ENCODE assay signal across 8 cellular contexts in genomic region chr10:58268454-58268945, GRCh38. TPM values are rescaled to one million over a fixed set of nuclear protein-coding genes. Genes with fewer than 3 reads are reported as not detected.
DNase-seq lines count a peak whose midpoint lies in the region; ATAC-seq and TF ChIP-seq lines count a peak whose summit lies in the region.

No MANE protein-coding gene starts in this region.

- H3K79me1 ChIP-seq in trophoblast cell (ENCODE audit: low read length), result peaks cover 13% of the 10 kb centered on the region

- H2BK12ac ChIP-seq in trophoblast cell (ENCODE audit: low read length), result no peak overlapping the region

- H3K27ac ChIP-seq in GM23338 (ENCODE audit: low read depth), result peak overlapping the region; percentile 83
- H3K27ac ChIP-seq in RWPE1, result peak overlapping the region; percentile 99
- H3K27ac ChIP-seq in trophoblast cell (ENCODE audit: low read depth, low read length), result no peak overlapping the region

- H3K4ac ChIP-seq in trophoblast cell (ENCODE audit: low read depth, low read length), result no peak overlapping the region

- no peaks in the 10 kb centered on the region for H4K20me1 ChIP-seq in GM23338 (replicated peaks; ENCODE audit: insufficient read depth)

- DNase-seq in DMS53 (lab: John Stamatoyannopoulos, UW) (peak; percentile 94), GM23338 (ENCODE audit: low spot score) (no peak), RWPE1 (ENCODE audit: low spot score) (no peak), epithelial cell of proximal tubule (ENCODE audit: low read depth) (no peak), trophoblast cell (no peak), dermis blood vessel endothelial cell (no peak)
- no peak for DNase-seq in stimulated activated CD4-positive, alpha-beta T cell treated with anti-CD3 and anti-CD28 coated beads, Interleukin-1b, Interleukin-23, amount 100 ng/mL, for 48 hours
- DNase-seq in stimulated activated CD4-positive, alpha-beta T cell treated with anti-CD3 and anti-CD28 coated beads, Interleukin-12 subunit alpha, Interleukin-12 subunit beta, amount 100 ng/mL, for 4 hours, result no peak

- POLR2A ChIA-PET in RWPE1 (lab: Yijun Ruan, JAX; ENCODE audit: low non-redundant PET), result no interaction called here

- H3K4me1 Mint-ChIP-seq in GM23338, result peaks cover 37% of the 10 kb centered on the region

- no peak overlapping the region for H4K91ac ChIP-seq in trophoblast cell (ENCODE audit: low read depth, low read length)

- H3K36me3 ChIP-seq in GM23338 (ENCODE audit: insufficient read depth) (no peaks in the 10 kb centered on the region), trophoblast cell (ENCODE audit: control insufficient read depth in 1 of 2, insufficient read depth in 2 of 2, low read length in 2 of 2) (no peaks in the 10 kb centered on the region)

- H3K27me3 ChIP-seq in GM23338 (ENCODE audit: insufficient read depth) (no peaks in the 10 kb centered on the region), trophoblast cell (ENCODE audit: insufficient read depth, low read length) (no peaks in the 10 kb centered on the region)

- H2AFZ ChIP-seq in GM23338 (peak overlapping the region; percentile 77), trophoblast cell (ENCODE audit: insufficient read depth, low read length, poor library complexity) (no peak overlapping the region)

- no peaks in the 10 kb centered on the region for H3K9me2 ChIP-seq in GM23338 (ENCODE audit: insufficient read depth)

- H3K4me3 ChIP-seq in GM23338 (peak overlapping the region; percentile 80), epithelial cell of proximal tubule (ENCODE audit: low read depth, low read length) (peak overlapping the region; percentile 65), trophoblast cell (ENCODE audit: low read depth, low read length) (peak overlapping the region; percentile 63)

- H3K79me2 ChIP-seq in GM23338 (replicated peaks; ENCODE audit: insufficient read depth), result peaks cover 74% of the 10 kb centered on the region
- H3K79me2 ChIP-seq in trophoblast cell (ENCODE audit: control insufficient read depth, insufficient read depth, low read length, poor library complexity), result peaks cover 9% of the 10 kb centered on the region

- peaks cover 6% of the 10 kb centered on the region; the same call in 1 of the 3 replicates for H3K36me3 Mint-ChIP-seq in GM23338 (ENCODE audit: low read depth)

- H3K9ac ChIP-seq in trophoblast cell (ENCODE audit: low read length), result no peak overlapping the region

- no peaks in the 10 kb centered on the region; the same call in 1 of the 2 replicates for H3F3A ChIP-seq in GM23338 (replicated peaks; ENCODE audit: low read depth)

- H2BK5ac ChIP-seq in trophoblast cell (ENCODE audit: low read depth, low read length, poor library complexity), result no peak overlapping the region

- H3K27ac Mint-ChIP-seq in GM23338, result peak overlapping the region; percentile 93

- no peak for TF ChIP-seq CTCF in GM23338 (conservative IDR thresholded peaks at IDR 0.05; ENCODE audit: low read depth in 2 of 2)
- TF ChIP-seq CTCF in RWPE1 (conservative IDR thresholded peaks at IDR 0.05; ENCODE audit: low read depth), result no peak
- TF ChIP-seq CTCF in epithelial cell of proximal tubule (conservative IDR thresholded peaks at IDR 0.05; ENCODE audit: low read depth, low read length), result no peak

- H3K4me1 ChIP-seq in GM23338 (ENCODE audit: insufficient read depth) (peaks cover 35% of the 10 kb centered on the region), trophoblast cell (ENCODE audit: control insufficient read depth in 1 of 2, insufficient read depth in 2 of 2, low read length in 2 of 2) (no peaks in the 10 kb centered on the region)

- H2AK5ac ChIP-seq in trophoblast cell (ENCODE audit: low read length), result no peak overlapping the region

- no peak overlapping the region for H3K23ac ChIP-seq in trophoblast cell (ENCODE audit: low read length)

- CTCF ChIA-PET in RWPE1 (lab: Yijun Ruan, JAX), result no interaction called here

- H3K18ac ChIP-seq in trophoblast cell (ENCODE audit: low read length), result no peak overlapping the region

- H3K27me3 Mint-ChIP-seq in GM23338 (ENCODE audit: insufficient read depth, low read depth, poor library complexity), result peaks cover 7% of the 10 kb centered on the region

- peak overlapping the region; percentile 91 for H3K4me2 ChIP-seq in GM23338
- peak overlapping the region; percentile 99 for H3K4me2 ChIP-seq in trophoblast cell (ENCODE audit: low read length)

- H4K8ac ChIP-seq in trophoblast cell (ENCODE audit: low read depth, low read length), result no peak overlapping the region

- no peak overlapping the region for H4K12ac ChIP-seq in trophoblast cell (ENCODE audit: low read depth, low read length)

- peak overlapping the region; percentile 97 for H3K4me3 Mint-ChIP-seq in GM23338

- ATAC-seq in GM23338, result peak; percentile 2

- H3K9me3 ChIP-seq in trophoblast cell (ENCODE audit: insufficient read depth, low read depth, low read length), result no peaks in the 10 kb centered on the region

- WGBS in trophoblast cell (ENCODE audit: extremely low coverage, insufficient coverage, insufficient read length), result no CpG with 5 or more reads among the region's 13 CpGs

- H3K14ac ChIP-seq in trophoblast cell (ENCODE audit: low read length), result no peak overlapping the region

- no peak overlapping the region for H2BK120ac ChIP-seq in trophoblast cell (ENCODE audit: insufficient read depth, low read length, poor library complexity)

- peaks cover 3% of the 10 kb centered on the region; the same call in 2 of the 3 replicates for H3K9me3 Mint-ChIP-seq in GM23338

TF ChIP-seq in GM23338, 12 proteins besides CTCF, POLR2A, EP300 and RAD21 (continues in another document):
- TF ChIP-seq ETS1 (IDR thresholded peaks at IDR 0.05) (no peak), ZNF114 (CRISPR knock-in tag; IDR thresholded peaks at IDR 0.05) (no peak), STAT1 (IDR thresholded peaks at IDR 0.05; ENCODE audit: unreplicated experiment) (no peak)

RNA-seq across cellular contexts. Expression of gene CISD1, which starts 0.5 kb away (rescaled TPM):
- total RNA-seq in GM23338 (2014; rRNA removed; shearing (Covaris generic)), result 19.9 and 21.2 TPM in 2 replicates
- polyA plus RNA-seq in GM23338 (2016; fragmentation: Nextera tagmentation; extraction: Ambion mirVana), result 82.5 and 99.9 TPM in 2 replicates
- total RNA-seq in epithelial cell of proximal tubule, result 53.8 and 66.4 TPM in 2 replicates
- polyA plus RNA-seq in trophoblast cell (2013), result 25.8 and 28.0 TPM in 2 replicates
- total RNA-seq in dermis blood vessel endothelial cell, result 33.5 and 50.4 TPM in 2 replicates

RNA-seq across cellular contexts. Expression of gene IPMK, which starts 0.8 kb away (rescaled TPM):
- total RNA-seq in GM23338 (2014; rRNA removed; shearing (Covaris generic)), result 17.6 and 17.8 TPM in 2 replicates
- 5.5 and 6.2 TPM in 2 replicates for polyA plus RNA-seq in GM23338 (2016; fragmentation: Nextera tagmentation; extraction: Ambion mirVana)
- total RNA-seq in epithelial cell of proximal tubule, result 6.1 and 6.2 TPM in 2 replicates
- 4.9 and 5.0 TPM in 2 replicates for polyA plus RNA-seq in trophoblast cell (2013)
- total RNA-seq in dermis blood vessel endothelial cell, result 6.7 and 7.8 TPM in 2 replicates
